8 cellular contexts compared by ENCODE assay signal in genomic region chr18:4639628-4640310, GRCh38.
DNase-seq lines count a peak whose midpoint lies in the region; ATAC-seq lines count a peak whose summit lies in the region.

No MANE protein-coding gene starts in this region.

- no peak overlapping the region for H3K4me3 Mint-ChIP-seq in activated T-helper 17 cell treated with anti-CD3 and anti-CD28 coated beads, Interleukin-2, amount 50 U/mL, for 72 hours
- H3K4me3 Mint-ChIP-seq in naive thymus-derived CD4-positive, alpha-beta T cell, result no peak overlapping the region

- H3K9me3 ChIP-seq in naive thymus-derived CD4-positive, alpha-beta T cell (ENCODE audit: control insufficient read depth in 2 of 3, low read length in 3 of 3), result no peaks in the 10 kb centered on the region

- ATAC-seq in GM18520 (IDR thresholded peaks at IDR 0.05; ENCODE audit: unreplicated experiment) (peak; percentile 88), GM21529 (IDR thresholded peaks at IDR 0.05; ENCODE audit: unreplicated experiment) (peak; percentile 89), HG03135 (IDR thresholded peaks at IDR 0.05; ENCODE audit: unreplicated experiment) (peak; percentile 93)
- no peak for ATAC-seq in activated T-helper 17 cell treated with anti-CD3 and anti-CD28 coated beads, Interleukin-2, amount 50 U/mL, for 72 hours (replicated peaks)
- ATAC-seq in naive thymus-derived CD4-positive, alpha-beta T cell, result no peak

- no peak overlapping the region for H3K4me3 ChIP-seq in naive thymus-derived CD4-positive, alpha-beta T cell (ENCODE audit: low read length)

- H3K36me3 Mint-ChIP-seq in activated T-helper 17 cell treated with anti-CD3 and anti-CD28 coated beads, Interleukin-2, amount 50 U/mL, for 72 hours (ENCODE audit: low read depth), result no peaks in the 10 kb centered on the region
- H3K36me3 Mint-ChIP-seq in naive thymus-derived CD4-positive, alpha-beta T cell, result no peaks in the 10 kb centered on the region

- no peaks in the 10 kb centered on the region for H3K27me3 ChIP-seq in naive thymus-derived CD4-positive, alpha-beta T cell (ENCODE audit: control insufficient read depth in 2 of 2, insufficient read depth in 2 of 2, low read length in 2 of 2)

- peak; percentile 3 for DNase-seq in astrocyte of the hippocampus (ENCODE audit: low read depth, low spot score)
- DNase-seq in effector CD4-positive, alpha-beta T cell, result no peak
- no peak for DNase-seq in naive thymus-derived CD4-positive, alpha-beta T cell
- no peak for DNase-seq in stimulated activated CD4-positive, alpha-beta T cell treated with anti-CD3 and anti-CD28 coated beads, Interleukin-4, amount 100 ng/mL, for 24 hours

- H3K4me1 Mint-ChIP-seq in activated T-helper 17 cell treated with anti-CD3 and anti-CD28 coated beads, Interleukin-2, amount 50 U/mL, for 72 hours, result no peaks in the 10 kb centered on the region
- no peaks in the 10 kb centered on the region for H3K4me1 Mint-ChIP-seq in naive thymus-derived CD4-positive, alpha-beta T cell

- no peaks in the 10 kb centered on the region for H3K27me3 Mint-ChIP-seq in activated T-helper 17 cell treated with anti-CD3 and anti-CD28 coated beads, Interleukin-2, amount 50 U/mL, for 72 hours
- no peaks in the 10 kb centered on the region for H3K27me3 Mint-ChIP-seq in naive thymus-derived CD4-positive, alpha-beta T cell

- H3K27ac Mint-ChIP-seq in activated T-helper 17 cell treated with anti-CD3 and anti-CD28 coated beads, Interleukin-2, amount 50 U/mL, for 72 hours, result no peak overlapping the region
- H3K27ac Mint-ChIP-seq in naive thymus-derived CD4-positive, alpha-beta T cell, result no peak overlapping the region

- no peaks in the 10 kb centered on the region for H3K4me1 ChIP-seq in naive thymus-derived CD4-positive, alpha-beta T cell (ENCODE audit: control insufficient read depth in 2 of 2, insufficient read depth in 2 of 2, low read length in 2 of 2)

- intact Hi-C loops in naive thymus-derived CD4-positive, alpha-beta T cell (cut with micrococcal nuclease), result loop anchor here in 1 of 2 donors (5.0 kb wide), 1 partner anchor 142 kb away; no protein-coding TSS in a partner anchor

- POLR2A ChIA-PET in naive thymus-derived CD4-positive, alpha-beta T cell (lab: Charles Lee), result no interaction called here

- no peaks in the 10 kb centered on the region for H3K36me3 ChIP-seq in naive thymus-derived CD4-positive, alpha-beta T cell (ENCODE audit: control insufficient read depth in 2 of 3, insufficient read depth in 3 of 3, low read length in 3 of 3)

- H3K9me3 Mint-ChIP-seq in activated T-helper 17 cell treated with anti-CD3 and anti-CD28 coated beads, Interleukin-2, amount 50 U/mL, for 72 hours, result peaks cover 9% of the 10 kb centered on the region
- peaks cover 0 to 14% (median 5%) of the 10 kb centered on the region in 11 donors for H3K9me3 Mint-ChIP-seq in naive thymus-derived CD4-positive, alpha-beta T cell

- CTCF ChIA-PET in naive thymus-derived CD4-positive, alpha-beta T cell (lab: Charles Lee), result interaction anchor here (0.7 kb wide), 1 partner anchor 1506 kb away, joined by 5 read pairs; no protein-coding TSS in a partner anchor

- no peak overlapping the region for H3K27ac ChIP-seq in naive thymus-derived CD4-positive, alpha-beta T cell (ENCODE audit: low read depth, low read length)

Comparison
In these comparisons a context has a peak if more than half of its experiments do, and no peak if none do; other contexts are left out.
1. ATAC-seq: peak in GM18520 (single experiment), GM21529 (single experiment) and HG03135 (single experiment); none in activated T-helper 17 cell treated with anti-CD3 and anti-CD28 coated beads, Interleukin-2, amount 50 U/mL, for 72 hours (single experiment) and naive thymus-derived CD4-positive, alpha-beta T cell (single experiment).